ENCODE assay signal across 14 cellular contexts in the genomic region with DNA sequence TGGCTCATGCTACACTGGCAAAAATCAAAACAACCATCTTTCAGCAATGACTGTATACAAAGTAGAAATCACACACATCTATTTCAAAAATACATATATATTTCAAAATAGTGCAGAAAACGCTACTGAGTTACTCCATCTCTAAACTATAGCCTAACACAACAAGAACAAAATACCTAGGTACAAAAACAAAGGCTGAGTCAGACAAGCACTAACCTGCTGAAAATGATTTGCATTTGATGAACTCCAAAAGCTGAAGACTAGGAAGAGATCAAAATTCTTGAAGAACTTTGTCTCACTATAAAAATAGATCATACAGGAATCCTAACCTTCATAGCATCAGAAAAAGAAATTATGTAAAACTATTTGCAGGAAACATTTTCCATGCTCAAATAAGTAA.
A peak's percentile ranks its signal among the peaks of the same experiment; 100 is the strongest.
DNase-seq lines count a peak whose midpoint lies in the region; TF ChIP-seq lines count a peak whose summit lies in the region.
"Had no signal": no experiment of that assay in that cellular context is flagged by ENCODE, and none has a peak within 500 bp of the region (broad histone marks: within the 10 kb centered on the region; RNA-seq: fewer than 3 reads in every experiment).

No MANE protein-coding gene starts in this region.

- no peak for DNase-seq in H9
- DNase-seq in mammary epithelial cell = no peak
- no peak for DNase-seq in epithelial cell of prostate (ENCODE audit: low read depth, low spot score)
- DNase-seq in smooth muscle cell (lab: John Stamatoyannopoulos, UW; ENCODE audit: unreplicated experiment) = no peak
- DNase-seq in NCI-H2196 (lab: John Stamatoyannopoulos, UW; ENCODE audit: unreplicated experiment) = no peak
- DNase-seq in NCI-H526 (lab: John Stamatoyannopoulos, UW) = no peak
- DNase-seq in posterior cingulate gyrus = no peak
- DNase-seq: ACHN; Calu3; CD4-positive, alpha-beta T cell; DMS 273 treated with DMSO at 0.1 percent for 48 hours had no signal

- H3K23ac ChIP-seq in H9 (ENCODE audit: insufficient read length, low read depth, low read length) = no peak overlapping the region

- H2BK12ac ChIP-seq in H9 (ENCODE audit: insufficient read length, low read depth, low read length) = no peak overlapping the region

- no peaks in the 10 kb centered on the region for H3K79me1 ChIP-seq in H9 (ENCODE audit: insufficient read depth, low read depth, low read length, poor library complexity, severe bottlenecking)

- H3K9ac ChIP-seq in H9 (ENCODE audit: extremely low read depth, insufficient read length, low read length) (no peak overlapping the region), mammary epithelial cell (ENCODE audit: insufficient read depth, low read length) (no peak overlapping the region), smooth muscle cell (ENCODE audit: low read depth) (no peak overlapping the region)
- H3K9ac ChIP-seq: BLaER1 treated with 17β-estradiol and CSF1 and Interleukin-3, amounts not matched to agents 10 nM and 100 nM had no signal

- no TSS peak for BruUV-seq in mammary epithelial cell (replicated peaks; lab: Mats Ljungman, UMichigan)

- no peaks in the 10 kb centered on the region for H3K9me3 Mint-ChIP-seq in H9
- H3K9me3 Mint-ChIP-seq: CD4-positive, alpha-beta T cell; GM23338 had no signal

- no peaks in the 10 kb centered on the region for H3K27me3 Mint-ChIP-seq in H9 (ENCODE audit: low read depth)
- H3K27me3 Mint-ChIP-seq: CD4-positive, alpha-beta T cell had no signal

- H3T11ph ChIP-seq in H9 (ENCODE audit: low read length) = no peak overlapping the region

- H3F3A ChIP-seq in smooth muscle cell (ENCODE audit: low read depth) = peaks cover 10% of the 10 kb centered on the region

- H3K4me3 Mint-ChIP-seq in H9 = no peak overlapping the region
- H3K4me3 Mint-ChIP-seq: CD4-positive, alpha-beta T cell; GM23338 had no signal

- TF ChIP-seq CTCF in H9 (conservative IDR thresholded peaks at IDR 0.05) (no peak), mammary epithelial cell (conservative IDR thresholded peaks at IDR 0.05 in 1 of 2, IDR thresholded peaks at IDR 0.05 in 1 of 2; ENCODE audit: extremely low read depth in 1 of 2, insufficient read depth in 1 of 2, low read depth in 1 of 2, low read length in 2 of 2) (no peak), smooth muscle cell (IDR thresholded peaks at IDR 0.05; ENCODE audit: borderline replicate concordance, insufficient read depth, poor library complexity, severe bottlenecking) (no peak)

- H3K18ac ChIP-seq in H9 (ENCODE audit: insufficient read length, low read depth, low read length) = no peak overlapping the region

- H2BK20ac ChIP-seq in H9 (ENCODE audit: low read depth, low read length, poor library complexity, severe bottlenecking) = no peak overlapping the region

- H3K9me3 ChIP-seq in H9 (ENCODE audit: control insufficient read depth, low read depth, low read length) = no peaks in the 10 kb centered on the region
- H3K9me3 ChIP-seq in mammary epithelial cell (replicated peaks; ENCODE audit: insufficient read depth, low read length) = no peaks in the 10 kb centered on the region
- no peaks in the 10 kb centered on the region for H3K9me3 ChIP-seq in smooth muscle cell (replicated peaks; ENCODE audit: low read depth)
- H3K9me3 ChIP-seq: HAP-1 had no signal

- dilution Hi-C loops in mammary epithelial cell (cut with HindIII; ENCODE audit: low sequenced_read_pairs) = loop anchor here (25.0 kb wide), 1 partner anchor 717 kb away; no protein-coding TSS in a partner anchor

- no peaks in the 10 kb centered on the region for H3K27me3 ChIP-seq in H9 (ENCODE audit: insufficient read depth, low read length)
- no peaks in the 10 kb centered on the region for H3K27me3 ChIP-seq in mammary epithelial cell (ENCODE audit: insufficient read depth, low read length)
- H3K27me3 ChIP-seq in smooth muscle cell (ENCODE audit: low read depth) = no peaks in the 10 kb centered on the region
- H3K27me3 ChIP-seq: BLaER1 treated with 17β-estradiol and CSF1 and Interleukin-3, amounts not matched to agents 10 nM and 100 nM had no signal

- no peak overlapping the region for H3K4ac ChIP-seq in H9 (ENCODE audit: low read depth, low read length)

- H4K20me1 ChIP-seq in H9 (ENCODE audit: control insufficient read depth, insufficient read depth, insufficient read length) = no peaks in the 10 kb centered on the region
- no peaks in the 10 kb centered on the region for H4K20me1 ChIP-seq in mammary epithelial cell (ENCODE audit: insufficient read depth, low read length)
- no peaks in the 10 kb centered on the region for H4K20me1 ChIP-seq in smooth muscle cell (ENCODE audit: low read depth)
- H4K20me1 ChIP-seq: BLaER1 treated with 17β-estradiol and CSF1 and Interleukin-3, amounts not matched to agents 10 nM and 100 nM had no signal

- H2AFZ ChIP-seq in H9 (ENCODE audit: low read length) = no peak overlapping the region
- peak overlapping the region; percentile 79 for H2AFZ ChIP-seq in mammary epithelial cell (ENCODE audit: low read depth, low read length)
- no peak overlapping the region for H2AFZ ChIP-seq in smooth muscle cell (ENCODE audit: low read depth)
- H2AFZ ChIP-seq: GM23338 had no signal

- no peak overlapping the region for H4K8ac ChIP-seq in H9 (replicated peaks; ENCODE audit: insufficient read length, low read depth, low read length)

- no CpG with 5 or more reads among the region's 1 CpG for WGBS in H9 (ENCODE audit: extremely low coverage, insufficient read length, low lambda C conversion rate)
- WGBS in mammary epithelial cell (ENCODE audit: low coverage, missing lambda C conversion rate) = 0% methylated on average over 1 of the region's 1 CpG
- WGBS in smooth muscle cell (ENCODE audit: low lambda C conversion rate) = 86% methylated on average over 1 of the region's 1 CpG

- no peaks in the 10 kb centered on the region for H3K23me2 ChIP-seq in H9 (ENCODE audit: insufficient read length, low read depth, low read length, poor library complexity, severe bottlenecking)

- no peak overlapping the region for H3K4me3 ChIP-seq in mammary epithelial cell (replicated peaks in 1 of 3; ENCODE audit: insufficient read depth in 1 of 3, low read depth in 2 of 3, low read length in 3 of 3)
- no peak overlapping the region for H3K4me3 ChIP-seq in smooth muscle cell
- H3K4me3 ChIP-seq: BLaER1 treated with 17β-estradiol and CSF1 and Interleukin-3, amounts not matched to agents 10 nM and 100 nM; GM23338; HAP-1 had no signal

- H3K14ac ChIP-seq in H9 (ENCODE audit: insufficient read depth, low read length) = no peak overlapping the region

- H3K79me2 ChIP-seq in H9 (ENCODE audit: insufficient read depth, low read length) = no peaks in the 10 kb centered on the region
- no peaks in the 10 kb centered on the region for H3K79me2 ChIP-seq in mammary epithelial cell (ENCODE audit: insufficient read depth, low read length)
- H3K79me2 ChIP-seq in smooth muscle cell (ENCODE audit: low read depth) = no peaks in the 10 kb centered on the region

- H4K91ac ChIP-seq in H9 (ENCODE audit: insufficient read length, low read depth, low read length) = no peak overlapping the region

- no peak overlapping the region for H3K56ac ChIP-seq in H9 (ENCODE audit: insufficient read length, low read depth, low read length)

- no peak overlapping the region for H4K5ac ChIP-seq in H9 (ENCODE audit: insufficient read length, low read depth, low read length)

- H2BK15ac ChIP-seq in H9 (ENCODE audit: low read depth, low read length) = no peak overlapping the region

- H3K36me3 ChIP-seq in mammary epithelial cell (ENCODE audit: insufficient read depth, low read length) = no peaks in the 10 kb centered on the region
- no peaks in the 10 kb centered on the region for H3K36me3 ChIP-seq in smooth muscle cell (ENCODE audit: low read depth)
- H3K36me3 ChIP-seq: BLaER1 treated with 17β-estradiol and CSF1 and Interleukin-3, amounts not matched to agents 10 nM and 100 nM; HAP-1 had no signal

- no peaks in the 10 kb centered on the region; a peak in 2 of 7 replicates for H3K36me3 Mint-ChIP-seq in H9 (ENCODE audit: insufficient read depth in 1 of 3, low read depth in 3 of 3)

- no peak overlapping the region for H2BK5ac ChIP-seq in H9 (ENCODE audit: insufficient read length, low read length)

- H2AK5ac ChIP-seq in H9 (ENCODE audit: insufficient read length, low read length) = no peak overlapping the region

- intact Hi-C loops in mammary epithelial cell (cut with micrococcal nuclease) = loop anchor here (5.0 to 10.0 kb wide), 2 partner anchors 232 to 351 kb away; no protein-coding TSS in a partner anchor
- intact Hi-C loops in posterior cingulate gyrus (cut with DNase I) = no loop called here

- H3K27ac Mint-ChIP-seq in H9 = no peak overlapping the region
- H3K27ac Mint-ChIP-seq: CD4-positive, alpha-beta T cell; GM23338 had no signal

- CTCF ChIA-PET in mammary epithelial cell (lab: Charles Lee; ENCODE audit: low non-redundant PET) = no interaction called here

- H2BK120ac ChIP-seq in H9 (ENCODE audit: low read depth, low read length, poor library complexity, severe bottlenecking) = peak overlapping the region; percentile 48

- in situ Hi-C loops in mammary epithelial cell (cut with MboI; ENCODE audit: low sequenced_read_pairs in 2 of 2) = no loop called here

- no peak overlapping the region for H3K27ac ChIP-seq in H9 (ENCODE audit: insufficient read length, low read depth, low read length)
- peak overlapping the region; percentile 98 for H3K27ac ChIP-seq in mammary epithelial cell (ENCODE audit: insufficient read depth, low read depth, low read length)
- peak overlapping the region; percentile 98 for H3K27ac ChIP-seq in epithelial cell of prostate
- H3K27ac ChIP-seq in smooth muscle cell (ENCODE audit: low read depth) = peak overlapping the region; percentile 98
- H3K27ac ChIP-seq: BLaER1 treated with 17β-estradiol and CSF1 and Interleukin-3, amounts not matched to agents 10 nM and 100 nM had no signal

- H3K4me1 ChIP-seq in H9 (ENCODE audit: insufficient read depth, low read length) (peaks cover 3% of the 10 kb centered on the region; the same call in 1 of the 2 replicates), mammary epithelial cell (ENCODE audit: insufficient read depth, low read length) (peaks cover 76% of the 10 kb centered on the region), smooth muscle cell (ENCODE audit: low read depth) (peaks cover 14% of the 10 kb centered on the region)
- H3K4me1 ChIP-seq: HAP-1 had no signal

- H3K4me2 ChIP-seq in H9 (ENCODE audit: insufficient read depth, insufficient read length, low read length) (no peak overlapping the region), mammary epithelial cell (ENCODE audit: insufficient read depth, low read depth, low read length) (peak overlapping the region; percentile 20), smooth muscle cell (no peak overlapping the region)
- H3K4me2 ChIP-seq: BLaER1 treated with 17β-estradiol and CSF1 and Interleukin-3, amounts not matched to agents 10 nM and 100 nM; GM23338 had no signal

- peaks cover 19 to 24% of the 10 kb centered on the region in 2 experiments for H3K4me1 Mint-ChIP-seq in H9
